Comparison of ENCODE assay signal across 2 cellular contexts in the genomic region with DNA sequence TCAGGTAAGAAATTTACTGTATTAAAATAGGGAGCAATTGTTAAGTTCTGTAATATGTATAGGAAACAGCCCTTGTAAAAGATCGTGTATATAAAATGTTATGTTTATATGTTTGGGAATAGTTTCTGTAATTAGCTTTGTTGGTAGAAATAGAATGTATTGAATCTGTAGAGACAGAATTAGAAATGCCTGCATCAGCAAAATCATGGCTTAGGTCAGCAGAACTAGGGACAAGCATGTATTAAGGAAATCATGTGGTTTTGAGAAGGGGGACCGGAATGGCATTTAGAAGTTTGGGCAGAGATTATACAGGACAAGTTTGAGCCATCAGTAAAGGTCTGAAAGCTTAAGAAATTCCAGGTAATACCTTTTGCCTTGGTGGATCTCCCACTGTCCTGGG.
TF ChIP-seq lines count a peak whose summit lies in the region.

No MANE protein-coding gene starts in this region.

TF ChIP-seq in IMR-90, 13 proteins besides CTCF, POLR2A, EP300 and RAD21:
- TF ChIP-seq FOS (IDR thresholded peaks at IDR 0.05; ENCODE audit: low read depth, low read length): no peak
- TF ChIP-seq MAFK (IDR thresholded peaks at IDR 0.05; ENCODE audit: low read depth, low read length): peak; percentile 91
TF ChIP-seq in IMR-90: peak in this region for 1.

TF ChIP-seq in endothelial cell of umbilical vein, 7 proteins besides CTCF, POLR2A, EP300 and RAD21:
- TF ChIP-seq GATA2 (IDR thresholded peaks at IDR 0.05; ENCODE audit: insufficient read depth, insufficient read length, low read depth, low read length): no peak
- no peak for TF ChIP-seq JUN (IDR thresholded peaks at IDR 0.05; ENCODE audit: borderline replicate concordance, insufficient read depth, insufficient read length, low read depth)
- no peak for TF ChIP-seq EZH2 (IDR thresholded peaks at IDR 0.05; ENCODE audit: borderline replicate concordance, low read depth, low read length, severe bottlenecking)
- no peak for TF ChIP-seq FOS (IDR thresholded peaks at IDR 0.05; ENCODE audit: borderline replicate concordance, insufficient read depth, low read length)
- TF ChIP-seq, protein P1, sequence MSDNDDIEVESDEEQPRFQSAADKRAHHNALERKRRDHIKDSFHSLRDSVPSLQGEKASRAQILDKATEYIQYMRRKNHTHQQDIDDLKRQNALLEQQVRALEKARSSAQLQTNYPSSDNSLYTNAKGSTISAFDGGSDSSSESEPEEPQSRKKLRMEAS (IDR thresholded peaks at IDR 0.05; ENCODE audit: insufficient read depth, insufficient read length): no peak
TF ChIP-seq in endothelial cell of umbilical vein: peak in this region for 0.
